ENCODE assay signal across 1 cellular context in genomic region chr9:27528278-27528885, GRCh38.
TF ChIP-seq lines count a peak whose summit lies in the region.

No MANE protein-coding gene starts in this region.

TF ChIP-seq in K562, 482 proteins besides CTCF, POLR2A, EP300 and RAD21 (continued from another document and continues in another):
- no peak for TF ChIP-seq CHD7 (IDR thresholded peaks at IDR 0.05; ENCODE audit: low read depth, low read length)
- TF ChIP-seq ZNF518B (CRISPR knock-in tag; IDR thresholded peaks at IDR 0.05), result no peak
- no peak for TF ChIP-seq HOMEZ (CRISPR knock-in tag; IDR thresholded peaks at IDR 0.05)
- no peak for TF ChIP-seq ATF4 (CRISPR knock-in tag; IDR thresholded peaks at IDR 0.05)
- TF ChIP-seq ZNF764 (CRISPR knock-in tag; IDR thresholded peaks at IDR 0.05; ENCODE audit: low read depth), result no peak
- no peak for TF ChIP-seq ZNF134 (CRISPR knock-in tag; conservative IDR thresholded peaks at IDR 0.05)
- TF ChIP-seq PKNOX1 (IDR thresholded peaks at IDR 0.05), result peak; percentile 67
- TF ChIP-seq FOXJ2 (tag; IDR thresholded peaks at IDR 0.05), result no peak
- TF ChIP-seq ZNF395 (CRISPR knock-in tag; IDR thresholded peaks at IDR 0.05), result no peak
- TF ChIP-seq ZNF165 (CRISPR knock-in tag; IDR thresholded peaks at IDR 0.05; ENCODE audit: borderline replicate concordance), result no peak
- TF ChIP-seq BRD4 (IDR thresholded peaks at IDR 0.05), result no peak
- TF ChIP-seq ARHGAP35 (IDR thresholded peaks at IDR 0.05; ENCODE audit: partially characterized antibody), result no peak
- TF ChIP-seq LCOR (CRISPR knock-in tag; IDR thresholded peaks at IDR 0.05), result no peak
- TF ChIP-seq ARNT (IDR thresholded peaks at IDR 0.05), result no peak
- no peak for TF ChIP-seq ZBED1 (IDR thresholded peaks at IDR 0.05)
- no peak for TF ChIP-seq PRMT5 (CRISPR knock-in tag; IDR thresholded peaks at IDR 0.05)
- TF ChIP-seq, protein P1, sequence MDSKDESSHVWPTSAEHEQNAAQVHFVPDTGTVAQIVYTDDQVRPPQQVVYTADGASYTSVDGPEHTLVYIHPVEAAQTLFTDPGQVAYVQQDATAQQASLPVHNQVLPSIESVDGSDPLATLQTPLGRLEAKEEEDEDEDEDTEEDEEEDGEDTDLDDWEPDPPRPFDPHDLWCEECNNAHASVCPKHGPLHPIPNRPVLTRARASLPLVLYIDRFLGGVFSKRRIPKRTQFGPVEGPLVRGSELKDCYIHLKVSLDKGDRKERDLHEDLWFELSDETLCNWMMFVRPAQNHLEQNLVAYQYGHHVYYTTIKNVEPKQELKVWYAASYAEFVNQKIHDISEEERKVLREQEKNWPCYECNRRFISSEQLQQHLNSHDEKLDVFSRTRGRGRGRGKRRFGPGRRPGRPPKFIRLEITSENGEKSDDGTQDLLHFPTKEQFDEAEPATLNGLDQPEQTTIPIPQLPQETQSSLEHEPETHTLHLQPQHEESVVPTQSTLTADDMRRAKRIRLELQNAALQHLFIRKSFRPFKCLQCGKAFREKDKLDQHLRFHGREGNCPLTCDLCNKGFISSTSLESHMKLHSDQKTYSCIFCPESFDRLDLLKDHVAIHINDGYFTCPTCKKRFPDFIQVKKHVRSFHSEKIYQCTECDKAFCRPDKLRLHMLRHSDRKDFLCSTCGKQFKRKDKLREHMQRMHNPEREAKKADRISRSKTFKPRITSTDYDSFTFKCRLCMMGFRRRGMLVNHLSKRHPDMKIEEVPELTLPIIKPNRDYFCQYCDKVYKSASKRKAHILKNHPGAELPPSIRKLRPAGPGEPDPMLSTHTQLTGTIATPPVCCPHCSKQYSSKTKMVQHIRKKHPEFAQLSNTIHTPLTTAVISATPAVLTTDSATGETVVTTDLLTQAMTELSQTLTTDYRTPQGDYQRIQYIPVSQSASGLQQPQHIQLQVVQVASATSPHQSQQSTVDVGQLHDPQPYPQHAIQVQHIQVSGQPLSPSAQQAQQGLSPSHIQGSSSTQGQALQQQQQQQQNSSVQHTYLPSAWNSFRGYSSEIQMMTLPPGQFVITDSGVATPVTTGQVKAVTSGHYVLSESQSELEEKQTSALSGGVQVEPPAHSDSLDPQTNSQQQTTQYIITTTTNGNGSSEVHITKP (IDR thresholded peaks at IDR 0.05; ENCODE audit: partially characterized antibody), result peak; percentile 60
- TF ChIP-seq, protein P2, sequence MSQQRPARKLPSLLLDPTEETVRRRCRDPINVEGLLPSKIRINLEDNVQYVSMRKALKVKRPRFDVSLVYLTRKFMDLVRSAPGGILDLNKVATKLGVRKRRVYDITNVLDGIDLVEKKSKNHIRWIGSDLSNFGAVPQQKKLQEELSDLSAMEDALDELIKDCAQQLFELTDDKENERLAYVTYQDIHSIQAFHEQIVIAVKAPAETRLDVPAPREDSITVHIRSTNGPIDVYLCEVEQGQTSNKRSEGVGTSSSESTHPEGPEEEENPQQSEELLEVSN (IDR thresholded peaks at IDR 0.05; ENCODE audit: borderline replicate concordance in 1 of 2, extremely low read depth in 1 of 2, insufficient read depth in 1 of 2, insufficient read length in 1 of 2, low read depth in 1 of 2, low read length in 1 of 2, poor library complexity in 1 of 2, severe bottlenecking in 1 of 2), result peak in 1 of 2 experiments; percentile 33
- TF ChIP-seq MEIS2 (IDR thresholded peaks at IDR 0.05; ENCODE audit: partially characterized antibody), result no peak
- no peak for TF ChIP-seq ELF1 (tag; IDR thresholded peaks at IDR 0.05)
- TF ChIP-seq SOX6 (IDR thresholded peaks at IDR 0.05), result no peak
- TF ChIP-seq HMGXB4 (CRISPR knock-in tag; IDR thresholded peaks at IDR 0.05), result no peak
